In the genomic region with DNA sequence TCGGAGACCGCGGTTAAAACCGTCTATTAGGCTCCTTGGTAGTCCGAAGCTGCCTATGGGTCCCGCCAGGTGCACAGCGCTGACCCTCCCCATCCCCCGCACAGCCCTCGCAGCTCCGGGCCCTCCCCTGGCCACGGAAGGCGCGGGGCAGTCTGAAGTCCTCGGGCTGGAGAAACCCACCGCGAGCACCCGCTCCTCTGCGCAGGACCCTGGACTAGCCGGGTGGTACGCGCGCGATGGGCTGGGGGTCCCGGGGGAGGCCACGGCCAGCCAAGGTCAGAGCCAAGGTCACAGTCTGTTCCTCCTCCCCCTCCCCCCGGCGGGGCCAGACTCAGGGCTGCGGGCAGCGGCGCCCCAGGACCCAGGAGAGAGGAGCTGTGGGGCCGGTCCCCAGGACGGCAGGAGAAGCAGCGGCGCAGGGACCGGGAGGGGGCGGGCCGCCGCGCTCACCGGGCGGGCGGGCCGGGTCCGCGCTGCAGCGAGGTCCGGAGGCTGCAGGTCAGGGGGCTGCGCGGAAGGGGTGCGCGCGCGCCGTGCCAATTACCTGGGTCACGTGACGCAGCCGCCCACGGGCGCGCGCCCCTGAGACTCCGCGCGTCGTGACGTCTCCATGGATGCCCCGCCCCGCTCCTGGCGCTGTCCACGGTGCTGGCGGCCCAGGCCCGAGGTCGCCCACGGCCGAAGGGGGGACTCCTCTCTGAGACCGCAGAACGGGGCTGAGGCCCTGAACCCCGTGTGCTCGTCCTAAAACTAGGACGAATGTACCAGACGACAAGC, we compare ENCODE assay signal across 8 cellular contexts. TPM values are rescaled to one million over a fixed set of nuclear protein-coding genes. Genes with fewer than 3 reads are reported as not detected.
DNase-seq lines count a peak whose midpoint lies in the region; ATAC-seq and TF ChIP-seq lines count a peak whose summit lies in the region.

Gene OGDHL, minus strand, starts transcription at position 535 of the 777 bp plus-strand sequence. CDS start 3,731 bp downstream, outside the sequence.

- H3K27ac Mint-ChIP-seq in progenitor cell of endocrine pancreas: no peak within 1 kb of the TSS

- H3K4me3 Mint-ChIP-seq in progenitor cell of endocrine pancreas (ENCODE audit: low read depth): peak within 1 kb of the TSS; percentile 67

- H3K9me3 ChIP-seq in BE2C (no peaks in the 10 kb centered on the region), OCI-LY1 (ENCODE audit: low read length) (no peaks in the 10 kb centered on the region), adrenal gland (replicated peaks in 1 of 3) (no peaks in the 10 kb centered on the region), heart left ventricle (peaks cover 0 to 8% (median 0%) of the 10 kb centered on the region in 12 donors)

- H3K27me3 ChIP-seq in BE2C (no peaks in the 10 kb centered on the region), OCI-LY1 (ENCODE audit: insufficient read depth, low read length) (no peaks in the 10 kb centered on the region), adrenal gland (no peaks in the 10 kb centered on the region), heart left ventricle (peaks cover 0 to 53% (median 17%) of the 10 kb centered on the region in 9 donors)

- DNase-seq in BE2C (peak; percentile 82), adrenal gland (peak; percentile 49 to 85 (median 70)), heart left ventricle (peak in 4 of 5 donors; percentile 41 to 73 (median 54)), progenitor cell of endocrine pancreas (ENCODE audit: low spot score, unreplicated experiment) (peak; percentile 88), T-helper 9 cell (no peak)

- no peaks in the 10 kb centered on the region for H3F3A ChIP-seq in OCI-LY1 (ENCODE audit: insufficient read depth, low read length)

- no peaks in the 10 kb centered on the region for H4K20me1 ChIP-seq in OCI-LY1 (ENCODE audit: insufficient read depth, low read length)

- no peaks in the 10 kb centered on the region for H3K36me3 Mint-ChIP-seq in progenitor cell of endocrine pancreas (ENCODE audit: insufficient read depth)

- H3K9me2 ChIP-seq in OCI-LY1 (ENCODE audit: low read depth, low read length): no peaks in the 10 kb centered on the region

- TF ChIP-seq POLR2A in adrenal gland (IDR thresholded peaks at IDR 0.05) (peak in 1 of 2 donors; percentile 47), heart left ventricle (IDR thresholded peaks at IDR 0.05) (no peak)

- intact Hi-C loops in adrenal gland (cut with DNase I): no loop called here
- intact Hi-C loops in heart left ventricle (cut with DNase I): no loop called here

- H3K4me1 Mint-ChIP-seq in progenitor cell of endocrine pancreas (ENCODE audit: low read depth): no peaks in the 10 kb centered on the region

- peak within 1 kb of the TSS; percentile 54 for H3K4me2 ChIP-seq in OCI-LY1 (ENCODE audit: low read length)

- H3K9me3 Mint-ChIP-seq in progenitor cell of endocrine pancreas (ENCODE audit: low read depth): peaks cover 8% of the 10 kb centered on the region

- no peaks in the 10 kb centered on the region for H3K79me2 ChIP-seq in OCI-LY1 (ENCODE audit: insufficient read depth, low read length)

- peaks cover 8% of the 10 kb centered on the region for H3K36me3 ChIP-seq in BE2C
- no peaks in the 10 kb centered on the region for H3K36me3 ChIP-seq in OCI-LY1 (ENCODE audit: insufficient read depth, low read length)
- H3K36me3 ChIP-seq in adrenal gland (replicated peaks in 1 of 2): no peaks in the 10 kb centered on the region
- H3K36me3 ChIP-seq in heart left ventricle: no peaks in the 10 kb centered on the region

- H3K27me3 Mint-ChIP-seq in progenitor cell of endocrine pancreas: peaks cover 27% of the 10 kb centered on the region

- H3K9ac ChIP-seq in OCI-LY1 (ENCODE audit: low read length): peak within 1 kb of the TSS; percentile 54

- TF ChIP-seq CTCF in BE2C (IDR thresholded peaks at IDR 0.05; ENCODE audit: low read depth, low read length) (no peak), OCI-LY1 (IDR thresholded peaks at IDR 0.05; ENCODE audit: low read length) (no peak), adrenal gland (IDR thresholded peaks at IDR 0.05) (peak in 1 of 6 experiments; percentile 2), heart left ventricle (IDR thresholded peaks at IDR 0.05) (peak in 1 of 12 donors; percentile 14), progenitor cell of endocrine pancreas (IDR thresholded peaks at IDR 0.05; ENCODE audit: unreplicated experiment) (peak; percentile 9)

- H3K4me1 ChIP-seq in BE2C (peaks cover 10% of the 10 kb centered on the region), OCI-LY1 (ENCODE audit: insufficient read depth, low read length, severe bottlenecking) (peaks cover 8% of the 10 kb centered on the region), adrenal gland (replicated peaks in 1 of 2) (no peaks in the 10 kb centered on the region), heart left ventricle (peaks cover 0 to 10% (median 0%) of the 10 kb centered on the region in 12 donors)

- H2AFZ ChIP-seq in OCI-LY1 (ENCODE audit: low read length): no peak within 1 kb of the TSS

- H3K27ac ChIP-seq in OCI-LY1 (ENCODE audit: low read depth, low read length, poor library complexity, severe bottlenecking): no peak within 1 kb of the TSS
- H3K27ac ChIP-seq in adrenal gland: peak within 1 kb of the TSS in 1 of 5 donors; percentile 66
- H3K27ac ChIP-seq in heart left ventricle: peak within 1 kb of the TSS in 1 of 12 donors; percentile 43

- H3K4me3 ChIP-seq in BE2C (ENCODE audit: low read depth, low read length): peak within 1 kb of the TSS; percentile 76
- H3K4me3 ChIP-seq in OCI-LY1 (ENCODE audit: low read depth, low read length, poor library complexity, severe bottlenecking): peak within 1 kb of the TSS; percentile 65
- peak within 1 kb of the TSS in 2 of 4 donors; percentile 20 to 66 for H3K4me3 ChIP-seq in adrenal gland
- peak within 1 kb of the TSS; percentile 43 to 68 (median 56) for H3K4me3 ChIP-seq in heart left ventricle

- ATAC-seq in GM18861 (IDR thresholded peaks at IDR 0.05; ENCODE audit: unreplicated experiment) (peak; percentile 54), HG03439 (IDR thresholded peaks at IDR 0.05; ENCODE audit: unreplicated experiment) (peak; percentile 78), heart left ventricle (peak in 3 of 4 donors; percentile 82 to 95 (median 89))

- WGBS in adrenal gland, 4 donors: 0 to 2% (median 1%) methylated on average over 2 to 81 of the region's 81 CpGs
- WGBS in heart left ventricle, 4 donors: 1 to 3% (median 2%) methylated on average over 30 to 81 of the region's 81 CpGs

RNA-seq across cellular contexts. Expression of gene OGDHL, which starts in this region (rescaled TPM):
- 47.4 TPM for polyA plus RNA-seq in BE2C (2012; ENCODE audit: insufficient read depth, insufficient read length, low read depth)
- total RNA-seq in adrenal gland (10 to 100 TPM in 1 of 8 donors, 1 to 10 TPM in 7; 1.4 to 15.1 (median 3.0) TPM), heart left ventricle (10 to 100 TPM in 1 of 9 donors, 1 to 10 TPM in 7, under 1 TPM in 1; 0.49 to 11.3 (median 1.5) TPM), progenitor cell of endocrine pancreas (9.1 and 11.7 TPM in 2 replicates)
- polyA plus RNA-seq in adrenal gland (10 to 100 TPM in 1 of 3 donors, 1 to 10 TPM in 2; 5.6 to 31.9 (median 9.2) TPM), heart left ventricle (1 to 10 TPM in 1 of 2 donors, under 1 TPM in 1; 0.18 to 2.1 TPM)
